18 cellular contexts compared by ENCODE assay signal in genomic region chr22:26485991-26486390, GRCh38. TPM values are rescaled to one million over a fixed set of nuclear protein-coding genes. Genes with fewer than 3 reads are reported as not detected.
DNase-seq lines count a peak whose midpoint lies in the region; ATAC-seq, FAIRE-seq and TF ChIP-seq lines count a peak whose summit lies in the region.
"Had no signal": no experiment of that assay in that cellular context is flagged by ENCODE, and none has a peak within 500 bp of the region (broad histone marks: within the 10 kb centered on the region; RNA-seq: fewer than 3 reads in every experiment).

No MANE protein-coding gene starts in this region.

- TF ChIP-seq CTCF in KMS-11 (conservative IDR thresholded peaks at IDR 0.05; ENCODE audit: low read depth, low read length): no peak
- TF ChIP-seq CTCF in neural crest cell (conservative IDR thresholded peaks at IDR 0.05): no peak
- TF ChIP-seq CTCF in osteoblast (IDR thresholded peaks at IDR 0.05; ENCODE audit: extremely low read depth, low read depth, low read length): no peak
- no peak for TF ChIP-seq CTCF in kidney (IDR thresholded peaks at IDR 0.05; ENCODE audit: borderline replicate concordance, extremely low read depth, insufficient read depth)

- H3K4me1 Mint-ChIP-seq in activated CD4-positive, alpha-beta T cell treated with anti-CD3 and anti-CD28 coated beads, Interleukin-2, amount 10 ng/mL, durations not matched to agents 7 days and 5 days: peaks cover 46% of the 10 kb centered on the region
- H3K4me1 Mint-ChIP-seq in activated naive CD8-positive, alpha-beta T cell treated with anti-CD3 and anti-CD28 coated beads for 36 hours: peaks cover 38% of the 10 kb centered on the region
- H3K4me1 Mint-ChIP-seq in neural crest cell: peaks cover 52% of the 10 kb centered on the region

- intact Hi-C loops in kidney (cut with DNase I): no loop called here

- H4K20me1 ChIP-seq in KMS-11 (ENCODE audit: insufficient read depth) (no peaks in the 10 kb centered on the region), osteoblast (ENCODE audit: insufficient read depth, low read length) (no peaks in the 10 kb centered on the region)

- H3K36me3 ChIP-seq in KMS-11 (ENCODE audit: insufficient read depth): peaks cover 9% of the 10 kb centered on the region; the same call in 1 of the 2 replicates
- H3K36me3 ChIP-seq in osteoblast (ENCODE audit: insufficient read depth, low read length): peaks cover 30% of the 10 kb centered on the region
- peaks cover 11 to 24% of the 10 kb centered on the region in 2 donors for H3K36me3 ChIP-seq in kidney (ENCODE audit: control insufficient read depth in 1 of 2, insufficient read depth in 2 of 2, low read length in 2 of 2)
- H3K36me3 ChIP-seq: breast epithelium had no signal

- ATAC-seq in GM19452 (IDR thresholded peaks at IDR 0.05; ENCODE audit: unreplicated experiment): no peak
- ATAC-seq: A549; activated CD4-positive, CD25-positive, alpha-beta regulatory T cell treated with anti-CD3 and anti-CD28 coated beads, Interleukin-2, amount 50 U/mL, for 24 hours; left colon had no signal

- no peaks in the 10 kb centered on the region for H3K27me3 ChIP-seq in KMS-11 (ENCODE audit: insufficient read depth, low read depth)
- no peaks in the 10 kb centered on the region for H3K27me3 ChIP-seq in osteoblast (ENCODE audit: insufficient read depth, low read length)
- H3K27me3 ChIP-seq: breast epithelium, hepatocyte, Peyer's patch, testis had no signal

- H3K9me3 Mint-ChIP-seq in activated CD4-positive, alpha-beta T cell treated with anti-CD3 and anti-CD28 coated beads, Interleukin-2, amount 10 ng/mL, durations not matched to agents 7 days and 5 days: no peaks in the 10 kb centered on the region
- no peaks in the 10 kb centered on the region for H3K9me3 Mint-ChIP-seq in activated naive CD8-positive, alpha-beta T cell treated with anti-CD3 and anti-CD28 coated beads for 36 hours
- no peaks in the 10 kb centered on the region for H3K9me3 Mint-ChIP-seq in neural crest cell

- H3K36me3 Mint-ChIP-seq in activated CD4-positive, alpha-beta T cell treated with anti-CD3 and anti-CD28 coated beads, Interleukin-2, amount 10 ng/mL, durations not matched to agents 7 days and 5 days (ENCODE audit: low read depth): peaks cover 26% of the 10 kb centered on the region
- peaks cover 12% of the 10 kb centered on the region for H3K36me3 Mint-ChIP-seq in activated naive CD8-positive, alpha-beta T cell treated with anti-CD3 and anti-CD28 coated beads for 36 hours
- peaks cover 4% of the 10 kb centered on the region for H3K36me3 Mint-ChIP-seq in neural crest cell (ENCODE audit: low read depth)

- no peaks in the 10 kb centered on the region for H3K27me3 Mint-ChIP-seq in activated CD4-positive, alpha-beta T cell treated with anti-CD3 and anti-CD28 coated beads, Interleukin-2, amount 10 ng/mL, durations not matched to agents 7 days and 5 days
- no peaks in the 10 kb centered on the region for H3K27me3 Mint-ChIP-seq in activated naive CD8-positive, alpha-beta T cell treated with anti-CD3 and anti-CD28 coated beads for 36 hours
- H3K27me3 Mint-ChIP-seq in neural crest cell (ENCODE audit: low read depth): no peaks in the 10 kb centered on the region

- H2AFZ ChIP-seq in KMS-11 (ENCODE audit: low read depth) (no peak overlapping the region), osteoblast (ENCODE audit: low read length) (no peak overlapping the region)
- H2AFZ ChIP-seq: hepatocyte had no signal

- CTCF ChIA-PET in activated CD4-positive, alpha-beta T cell treated with anti-CD3 and anti-CD28 coated beads, Interleukin-2, amount 10 ng/mL, durations not matched to agents 7 days and 5 days (lab: Charles Lee): no interaction called here

- H3K9ac ChIP-seq in KMS-11: peak overlapping the region; percentile 82; the same call in 1 of the 2 replicates
- no peak overlapping the region for H3K9ac ChIP-seq in kidney (ENCODE audit: low read length in 2 of 2)

- no peak for DNase-seq in activated CD4-positive, alpha-beta T cell treated with anti-CD3 and anti-CD28 coated beads, Interleukin-2, amount 10 ng/mL, durations not matched to agents 7 days and 5 days
- DNase-seq in activated CD4-positive, alpha-beta T cell treated with anti-CD3 and anti-CD28 coated beads for 1 hour: no peak
- DNase-seq in activated naive CD8-positive, alpha-beta T cell treated with anti-CD3 and anti-CD28 coated beads for 36 hours: no peak
- DNase-seq in neural crest cell (ENCODE audit: low read depth, low spot score): no peak
- no peak for DNase-seq in osteoblast (ENCODE audit: insufficient read length, low spot score, missing footprints)
- no peak for DNase-seq in kidney
- DNase-seq: GDM1, left colon, NCI-H2081, NCI-H524 treated with DMSO at 0.1 percent for 48 hours, Peyer's patch, testis had no signal

- H3K4me3 ChIP-seq in KMS-11 (IDR thresholded peaks at IDR 0.05; ENCODE audit: insufficient read depth, low read depth, low read length): no peak overlapping the region
- no peak overlapping the region for H3K4me3 ChIP-seq in osteoblast (ENCODE audit: insufficient read depth, low read length)
- no peak overlapping the region for H3K4me3 ChIP-seq in kidney (ENCODE audit: low read length in 2 of 2)
- H3K4me3 ChIP-seq: A549, breast epithelium, hepatocyte, Peyer's patch, testis had no signal

- POLR2A ChIA-PET in activated CD4-positive, alpha-beta T cell treated with anti-CD3 and anti-CD28 coated beads, Interleukin-2, amount 10 ng/mL, durations not matched to agents 7 days and 5 days (lab: Charles Lee): no interaction called here

- peak overlapping the region; percentile 10 for H3K27ac Mint-ChIP-seq in activated CD4-positive, alpha-beta T cell treated with anti-CD3 and anti-CD28 coated beads, Interleukin-2, amount 10 ng/mL, durations not matched to agents 7 days and 5 days
- H3K27ac Mint-ChIP-seq in activated naive CD8-positive, alpha-beta T cell treated with anti-CD3 and anti-CD28 coated beads for 36 hours: peak overlapping the region; percentile 35
- no peak overlapping the region for H3K27ac Mint-ChIP-seq in neural crest cell (ENCODE audit: unreplicated experiment)

- H3K4me1 ChIP-seq in KMS-11 (ENCODE audit: low read depth, poor library complexity, severe bottlenecking) (peaks cover 81% of the 10 kb centered on the region), osteoblast (ENCODE audit: insufficient read depth, low read length) (peaks cover 23% of the 10 kb centered on the region), kidney (ENCODE audit: control insufficient read depth in 1 of 2, insufficient read depth in 1 of 2, low read depth in 1 of 2, low read length in 2 of 2) (peaks cover 0 to 19% of the 10 kb centered on the region in 2 donors)

- H3K9me3 ChIP-seq in osteoblast (ENCODE audit: low read depth, low read length): no peaks in the 10 kb centered on the region
- H3K9me3 ChIP-seq in kidney (ENCODE audit: control insufficient read depth in 1 of 2, low read length in 2 of 2): no peaks in the 10 kb centered on the region
- H3K9me3 ChIP-seq: A549, breast epithelium, Peyer's patch, testis had no signal

- no peak for FAIRE-seq in kidney (lab: Jason Lieb, UNC)
- FAIRE-seq: A549 had no signal

- H3K27ac ChIP-seq in KMS-11 (peak overlapping the region; percentile 80), osteoblast (ENCODE audit: low read depth, low read length) (no peak overlapping the region), kidney (ENCODE audit: low read depth in 2 of 2, low read length in 2 of 2) (no peak overlapping the region)
- H3K27ac ChIP-seq: A549, hepatocyte, Peyer's patch, testis had no signal

- H3K79me2 ChIP-seq in KMS-11 (ENCODE audit: insufficient read depth, low read depth) (peaks cover 62% of the 10 kb centered on the region), osteoblast (ENCODE audit: insufficient read depth, low read length) (peaks cover 43% of the 10 kb centered on the region)

- peak overlapping the region; percentile 94 for H3K4me2 ChIP-seq in KMS-11
- no peak overlapping the region for H3K4me2 ChIP-seq in osteoblast (ENCODE audit: insufficient read depth, low read length)

- no peak overlapping the region for H3K4me3 Mint-ChIP-seq in activated CD4-positive, alpha-beta T cell treated with anti-CD3 and anti-CD28 coated beads, Interleukin-2, amount 10 ng/mL, durations not matched to agents 7 days and 5 days
- H3K4me3 Mint-ChIP-seq in activated naive CD8-positive, alpha-beta T cell treated with anti-CD3 and anti-CD28 coated beads for 36 hours: peak overlapping the region; percentile 90
- H3K4me3 Mint-ChIP-seq in neural crest cell: peak overlapping the region; percentile 99

RNA-seq across cellular contexts. Expression of gene SRRD, which starts 2.3 kb away (rescaled TPM):
- total RNA-seq in activated CD4-positive, alpha-beta T cell treated with anti-CD3 and anti-CD28 coated beads, Interleukin-2, amount 10 ng/mL, durations not matched to agents 7 days and 5 days: 10 to 100 TPM; 17.9 to 19.1 TPM
- 10 to 100 TPM; 34.5 to 36.6 TPM for total RNA-seq in activated naive CD8-positive, alpha-beta T cell treated with anti-CD3 and anti-CD28 coated beads for 36 hours
- total RNA-seq in neural crest cell: 30.8 and 32.4 TPM in 2 replicates
- total RNA-seq in osteoblast: 9.7 and 11.2 TPM in 2 replicates
- 22.8 TPM for total RNA-seq in kidney
- 20.3 TPM for polyA plus RNA-seq in kidney (ENCODE audit: insufficient read depth, low read depth, low replicate concordance)

RNA-seq across cellular contexts. Expression of gene HPS4, which starts 2.4 kb away (rescaled TPM):
- 10 to 100 TPM; 32.0 to 35.3 TPM for total RNA-seq in activated CD4-positive, alpha-beta T cell treated with anti-CD3 and anti-CD28 coated beads, Interleukin-2, amount 10 ng/mL, durations not matched to agents 7 days and 5 days
- total RNA-seq in activated naive CD8-positive, alpha-beta T cell treated with anti-CD3 and anti-CD28 coated beads for 36 hours: 10 to 100 TPM; 46.9 to 51.3 TPM
- total RNA-seq in neural crest cell (48.5 and 50.9 TPM in 2 replicates), osteoblast (47.4 and 47.7 TPM in 2 replicates), kidney (35.5 TPM)
- 11.9 TPM for polyA plus RNA-seq in kidney (ENCODE audit: insufficient read depth, low read depth, low replicate concordance)

RNA-seq across cellular contexts. Expression of gene TFIP11, which starts 26.3 kb away (rescaled TPM):
- 10 to 100 TPM; 52.5 to 58.5 TPM for total RNA-seq in activated CD4-positive, alpha-beta T cell treated with anti-CD3 and anti-CD28 coated beads, Interleukin-2, amount 10 ng/mL, durations not matched to agents 7 days and 5 days
- 10 to 100 TPM; 45.9 to 50.1 TPM for total RNA-seq in activated naive CD8-positive, alpha-beta T cell treated with anti-CD3 and anti-CD28 coated beads for 36 hours
- total RNA-seq in neural crest cell (33.6 and 34.3 TPM in 2 replicates), osteoblast (34.7 and 41.0 TPM in 2 replicates), kidney (34.2 TPM)
- polyA plus RNA-seq in kidney (ENCODE audit: insufficient read depth, low read depth, low replicate concordance): 26.7 TPM

RNA-seq across cellular contexts. Expression of gene ASPHD2, which starts 56.9 kb away (rescaled TPM):
- total RNA-seq in activated CD4-positive, alpha-beta T cell treated with anti-CD3 and anti-CD28 coated beads, Interleukin-2, amount 10 ng/mL, durations not matched to agents 7 days and 5 days: 1 to 10 TPM; 8.5 to 8.8 TPM
- 10 to 100 TPM; 14.9 to 15.9 TPM for total RNA-seq in activated naive CD8-positive, alpha-beta T cell treated with anti-CD3 and anti-CD28 coated beads for 36 hours
- total RNA-seq in neural crest cell (4.5 and 4.9 TPM in 2 replicates), osteoblast (3.2 and 6.2 TPM in 2 replicates), kidney (4.5 TPM)
- polyA plus RNA-seq in kidney (ENCODE audit: insufficient read depth, low read depth, low replicate concordance): 3.3 TPM
